1 cellular context compared by ENCODE assay signal in genomic region chr6:28782113-28782673, GRCh38.
TF ChIP-seq lines count a peak whose summit lies in the region.

No MANE protein-coding gene starts in this region.

TF ChIP-seq in WTC11, 78 proteins besides CTCF, POLR2A, EP300 and RAD21 (continued from another document):
- no peak for TF ChIP-seq ZNF281 (CRISPR knock-in tag; IDR thresholded peaks at IDR 0.05)
- TF ChIP-seq, protein P1, sequence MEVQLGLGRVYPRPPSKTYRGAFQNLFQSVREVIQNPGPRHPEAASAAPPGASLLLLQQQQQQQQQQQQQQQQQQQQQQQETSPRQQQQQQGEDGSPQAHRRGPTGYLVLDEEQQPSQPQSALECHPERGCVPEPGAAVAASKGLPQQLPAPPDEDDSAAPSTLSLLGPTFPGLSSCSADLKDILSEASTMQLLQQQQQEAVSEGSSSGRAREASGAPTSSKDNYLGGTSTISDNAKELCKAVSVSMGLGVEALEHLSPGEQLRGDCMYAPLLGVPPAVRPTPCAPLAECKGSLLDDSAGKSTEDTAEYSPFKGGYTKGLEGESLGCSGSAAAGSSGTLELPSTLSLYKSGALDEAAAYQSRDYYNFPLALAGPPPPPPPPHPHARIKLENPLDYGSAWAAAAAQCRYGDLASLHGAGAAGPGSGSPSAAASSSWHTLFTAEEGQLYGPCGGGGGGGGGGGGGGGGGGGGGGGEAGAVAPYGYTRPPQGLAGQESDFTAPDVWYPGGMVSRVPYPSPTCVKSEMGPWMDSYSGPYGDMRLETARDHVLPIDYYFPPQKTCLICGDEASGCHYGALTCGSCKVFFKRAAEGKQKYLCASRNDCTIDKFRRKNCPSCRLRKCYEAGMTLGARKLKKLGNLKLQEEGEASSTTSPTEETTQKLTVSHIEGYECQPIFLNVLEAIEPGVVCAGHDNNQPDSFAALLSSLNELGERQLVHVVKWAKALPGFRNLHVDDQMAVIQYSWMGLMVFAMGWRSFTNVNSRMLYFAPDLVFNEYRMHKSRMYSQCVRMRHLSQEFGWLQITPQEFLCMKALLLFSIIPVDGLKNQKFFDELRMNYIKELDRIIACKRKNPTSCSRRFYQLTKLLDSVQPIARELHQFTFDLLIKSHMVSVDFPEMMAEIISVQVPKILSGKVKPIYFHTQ (CRISPR knock-in tag; IDR thresholded peaks at IDR 0.05): no peak
- TF ChIP-seq, protein P2, sequence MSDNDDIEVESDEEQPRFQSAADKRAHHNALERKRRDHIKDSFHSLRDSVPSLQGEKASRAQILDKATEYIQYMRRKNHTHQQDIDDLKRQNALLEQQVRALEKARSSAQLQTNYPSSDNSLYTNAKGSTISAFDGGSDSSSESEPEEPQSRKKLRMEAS (CRISPR knock-in tag; IDR thresholded peaks at IDR 0.05): no peak
- TF ChIP-seq TEAD1 (CRISPR knock-in tag; IDR thresholded peaks at IDR 0.05): no peak
- no peak for TF ChIP-seq TEAD4 (CRISPR knock-in tag; IDR thresholded peaks at IDR 0.05)
- no peak for TF ChIP-seq NFYB (CRISPR knock-in tag; conservative IDR thresholded peaks at IDR 0.05; ENCODE audit: low read depth)
- TF ChIP-seq TP53 (CRISPR knock-in tag; IDR thresholded peaks at IDR 0.05): no peak
TF ChIP-seq in WTC11: peak in this region for 0.
